In the genomic region with DNA sequence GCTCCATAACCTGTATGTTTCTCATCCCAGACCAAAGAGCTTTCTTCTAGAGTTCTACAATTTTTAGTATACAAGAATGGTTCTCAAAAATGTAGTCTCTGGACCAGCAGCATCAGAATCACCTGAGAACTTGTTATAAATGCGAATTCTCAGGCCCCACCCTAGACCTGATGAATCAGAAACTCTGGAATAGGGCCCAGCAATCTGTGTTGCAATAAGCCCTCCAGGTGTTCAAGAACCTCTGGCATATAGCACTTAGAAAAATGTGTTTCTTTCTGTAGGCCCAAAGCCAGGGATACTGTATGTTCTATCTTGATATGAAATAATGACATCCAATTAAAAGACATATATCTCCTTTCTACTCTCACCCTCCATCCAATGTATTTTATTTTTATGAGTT, we compare ENCODE assay signal across 21 cellular contexts.
"Had no signal": no experiment of that assay in that cellular context is flagged by ENCODE, and none has a peak within 500 bp of the region (broad histone marks: within the 10 kb centered on the region; RNA-seq: fewer than 3 reads in every experiment).

No MANE protein-coding gene starts in this region.

- H3K9me3 Mint-ChIP-seq: activated naive CD8-positive, alpha-beta T cell treated with anti-CD3 and anti-CD28 coated beads for 36 hours; naive B cell; neural progenitor cell; T-cell had no signal

- H3K36me3 Mint-ChIP-seq: activated naive CD8-positive, alpha-beta T cell treated with anti-CD3 and anti-CD28 coated beads for 36 hours; brain; neural progenitor cell had no signal

- H3K36me3 ChIP-seq: gastrocnemius medialis, neural progenitor cell, upper lobe of right lung had no signal

- H3K79me2 ChIP-seq: parathyroid adenoma had no signal

- H3K9me3 ChIP-seq: gastrocnemius medialis, heart left ventricle, upper lobe of right lung had no signal

- H3K4me3 ChIP-seq: gastrocnemius medialis, heart left ventricle, neural progenitor cell, upper lobe of right lung had no signal

- H3K27me3 ChIP-seq: gastrocnemius medialis, heart left ventricle, neural progenitor cell, upper lobe of right lung had no signal

- H3K27ac ChIP-seq: gastrocnemius medialis, heart left ventricle, neural progenitor cell, parathyroid adenoma, upper lobe of right lung had no signal

- H3K9ac ChIP-seq: neural progenitor cell, parathyroid adenoma had no signal

- DNase-seq: activated CD4-positive, alpha-beta T cell treated with anti-CD3 and anti-CD28 coated beads, Interleukin-2, amount 50 U/mL, for 1 hour; activated CD8-positive, alpha-beta memory T cell treated with anti-CD3 and anti-CD28 coated beads for 24 hours; activated gamma-delta T cell treated with Interleukin-2 at 50 U/mL for 16 hours; activated naive CD8-positive, alpha-beta T cell treated with anti-CD3 and anti-CD28 coated beads for 36 hours; amygdala; cortex of kidney; effector CD4-positive, alpha-beta T cell; gastrocnemius medialis; heart left ventricle; left cardiac atrium; naive B cell; stimulated activated CD4-positive, alpha-beta T cell treated with anti-CD3 and anti-CD28 coated beads, Interleukin-4, amount 100 ng/mL, for 4 hours; stimulated activated CD8-positive, alpha-beta memory T cell treated with anti-CD3 and anti-CD28 coated beads, Interleukin-4, amount 100 ng/mL, for 48 hours; stimulated activated naive CD8-positive, alpha-beta T cell treated with anti-CD3 and anti-CD28 coated beads, Interleukin-15, Interleukin-2, amounts not matched to agents 100 U/mL and 50 U/mL, for 24 hours; T-cell; T-helper 9 cell; upper lobe of right lung had no signal

- H3K4me1 ChIP-seq: heart left ventricle, neural progenitor cell, parathyroid adenoma, upper lobe of right lung had no signal

- ATAC-seq: activated CD4-positive, CD25-positive, alpha-beta regulatory T cell treated with anti-CD3 and anti-CD28 coated beads, Interleukin-2, amount 50 U/mL, for 24 hours; gastrocnemius medialis; heart left ventricle; left cardiac atrium; stimulated activated naive CD8-positive, alpha-beta T cell treated with anti-CD3 and anti-CD28 coated beads, Interleukin-15, Interleukin-2, amounts not matched to agents 100 U/mL and 50 U/mL, for 24 hours; T-cell; upper lobe of right lung had no signal

- H3K4me3 Mint-ChIP-seq: activated naive CD8-positive, alpha-beta T cell treated with anti-CD3 and anti-CD28 coated beads for 36 hours; brain; naive B cell; neural progenitor cell; T-cell had no signal

- H2AFZ ChIP-seq: neural progenitor cell, parathyroid adenoma had no signal

- H3K27ac Mint-ChIP-seq: activated naive CD8-positive, alpha-beta T cell treated with anti-CD3 and anti-CD28 coated beads for 36 hours; brain; neural progenitor cell; T-cell had no signal

- H3K4me2 ChIP-seq: neural progenitor cell had no signal

- H3K27me3 Mint-ChIP-seq: activated naive CD8-positive, alpha-beta T cell treated with anti-CD3 and anti-CD28 coated beads for 36 hours; brain; naive B cell; T-cell had no signal

- H3K4me1 Mint-ChIP-seq: activated naive CD8-positive, alpha-beta T cell treated with anti-CD3 and anti-CD28 coated beads for 36 hours; brain; neural progenitor cell; T-cell had no signal
